ENCODE assay signal across 7 cellular contexts in the genomic region with DNA sequence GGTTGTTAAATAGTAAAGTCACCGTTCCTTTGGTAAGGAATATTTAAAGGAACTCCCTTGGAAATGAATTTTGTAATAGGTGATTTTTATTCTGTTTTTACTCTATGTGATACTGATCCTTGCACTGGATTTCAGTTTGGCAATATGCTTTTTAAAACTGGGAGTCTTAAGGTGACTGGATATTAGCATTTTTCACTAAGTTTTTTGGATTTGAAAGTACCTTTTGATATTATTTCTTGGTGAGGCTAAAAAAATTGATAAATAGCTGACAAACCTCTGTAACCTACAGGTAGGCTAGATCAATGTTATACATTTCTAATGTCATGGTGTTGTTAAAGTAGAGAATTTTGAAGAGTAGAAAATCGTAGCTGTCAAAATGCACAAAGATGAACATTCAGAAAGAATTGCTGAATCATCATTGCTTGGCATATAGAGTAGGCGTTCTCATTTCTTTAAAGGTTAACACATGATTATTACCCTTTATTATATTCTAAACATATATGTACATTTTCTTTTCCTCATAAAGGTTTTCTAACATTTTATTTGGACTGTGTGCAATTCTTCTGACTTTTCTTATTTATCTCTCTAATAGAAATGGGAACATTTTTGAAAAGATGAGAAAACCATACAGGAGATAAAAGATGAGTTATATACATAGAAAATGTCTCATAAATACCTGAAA. TPM values are rescaled to one million over a fixed set of nuclear protein-coding genes. Genes with fewer than 3 reads are reported as not detected.
DNase-seq lines count a peak whose midpoint lies in the region; TF ChIP-seq lines count a peak whose summit lies in the region.

No MANE protein-coding gene starts in this region.

- H3K79me2 ChIP-seq in fibroblast of lung (ENCODE audit: control insufficient read depth, insufficient read depth, low read length), result peaks cover 32% of the 10 kb centered on the region

- peak overlapping the region; percentile 59 for H3K4me2 ChIP-seq in fibroblast of lung (ENCODE audit: extremely low read depth, insufficient read depth, low read length)

- H3K4me3 ChIP-seq in HEK293 (ENCODE audit: low read depth, low read length) (no peak overlapping the region), fibroblast of lung (replicated peaks in 1 of 4; ENCODE audit: control extremely low read depth in 1 of 4, insufficient read depth in 1 of 4, low read depth in 3 of 4, low read length in 4 of 4) (peak overlapping the region in 3 of 4 experiments; percentile 68 to 99 (median 80)), skeletal muscle tissue (ENCODE audit: low read length in 3 of 3) (peak overlapping the region in 2 of 3 donors; percentile 5 to 96), foreskin fibroblast (ENCODE audit: low read depth in 1 of 2, low read length in 2 of 2) (no peak overlapping the region)

- in situ Hi-C loops in SK-MEL-5 (cut with HindIII; ENCODE audit: low pct_unique_long_range_greater_than_20kb, low sequenced_read_pairs), result no loop called here
- in situ Hi-C loops in G401 (cut with HindIII; ENCODE audit: low sequenced_read_pairs), result no loop called here

- peak; percentile 33 for DNase-seq in SK-MEL-5 (ENCODE audit: low read depth, low spot score)
- DNase-seq in fibroblast of lung (ENCODE audit: low read depth in 2 of 2), result peak in 1 of 2 donors; percentile 47
- no peak for DNase-seq in foreskin fibroblast
- DNase-seq in SIG-M5 (lab: John Stamatoyannopoulos, UW), result no peak
- no peak for DNase-seq in G401 (ENCODE audit: low spot score)

- H3K27ac ChIP-seq in HEK293 (ENCODE audit: extremely low read depth, low read depth, low read length) (no peak overlapping the region), fibroblast of lung (ENCODE audit: insufficient read depth, low read length) (peak overlapping the region; percentile 4), skeletal muscle tissue (ENCODE audit: low read depth, low read length) (peak overlapping the region; percentile 94)

- CTCF ChIA-PET in HEK293 (lab: Yijun Ruan, JAX), result interaction anchor here (0.7 to 1.2 kb wide), 3 partner anchors 23 to 883 kb away, joined by 3 to 4 read pairs (median 4); no protein-coding TSS in a partner anchor

- H3K9ac ChIP-seq in fibroblast of lung (ENCODE audit: insufficient read depth, low read length) (no peak overlapping the region), skeletal muscle tissue (ENCODE audit: low read depth in 1 of 3, low read length in 3 of 3) (peak overlapping the region in 2 of 3 donors; percentile 88 to 99)

- H3K36me3 ChIP-seq in HEK293 (ENCODE audit: control insufficient read depth in 2 of 2, insufficient read depth in 1 of 2, low read length in 2 of 2), result no peaks in the 10 kb centered on the region
- H3K36me3 ChIP-seq in fibroblast of lung (ENCODE audit: control insufficient read depth, insufficient read depth, low read length), result no peaks in the 10 kb centered on the region
- no peaks in the 10 kb centered on the region for H3K36me3 ChIP-seq in skeletal muscle tissue (ENCODE audit: control insufficient read depth in 3 of 3, insufficient read depth in 3 of 3, low read length in 3 of 3)

- POLR2A ChIA-PET in HEK293 (lab: Yijun Ruan, JAX), result interaction anchor here (0.7 to 5.7 kb wide), 9 partner anchors 8 to 320 kb away, joined by 3 to 137 read pairs (median 7); a partner anchor contains a TSS

- H3K27me3 ChIP-seq in fibroblast of lung (ENCODE audit: control insufficient read depth, insufficient read depth, low read length) (no peaks in the 10 kb centered on the region), skeletal muscle tissue (ENCODE audit: control insufficient read depth in 3 of 3, insufficient read depth in 3 of 3, low read length in 3 of 3) (no peaks in the 10 kb centered on the region)

- TF ChIP-seq CTCF in HEK293 (tag by site-specific recombination; IDR thresholded peaks at IDR 0.05) (no peak), fibroblast of lung (conservative IDR thresholded peaks at IDR 0.05 in 1 of 2, IDR thresholded peaks at IDR 0.05 in 1 of 2; ENCODE audit: low read depth in 1 of 2, low read length in 2 of 2) (no peak), foreskin fibroblast (IDR thresholded peaks at IDR 0.05; ENCODE audit: low read depth, low read length) (no peak)

- H2AFZ ChIP-seq in fibroblast of lung (ENCODE audit: low read length), result no peak overlapping the region

- no peaks in the 10 kb centered on the region for H4K20me1 ChIP-seq in fibroblast of lung (ENCODE audit: control insufficient read depth, extremely low read depth, insufficient read depth, low read length)

- H3K4me1 ChIP-seq in HEK293 (ENCODE audit: control insufficient read depth, insufficient read depth, low read length), result peaks cover 14% of the 10 kb centered on the region
- no peaks in the 10 kb centered on the region for H3K4me1 ChIP-seq in fibroblast of lung (ENCODE audit: control insufficient read depth, extremely low read depth, insufficient read depth, low read length)
- H3K4me1 ChIP-seq in skeletal muscle tissue (ENCODE audit: control insufficient read depth in 3 of 3, insufficient read depth in 3 of 3, low read length in 3 of 3), result peaks cover 0 to 13% (median 7%) of the 10 kb centered on the region in 3 donors

- no peaks in the 10 kb centered on the region for H3K9me3 ChIP-seq in HEK293 (ENCODE audit: control insufficient read depth, insufficient read depth, low read depth, low read length)
- H3K9me3 ChIP-seq in fibroblast of lung (ENCODE audit: control insufficient read depth, insufficient read depth, low read depth, low read length), result no peaks in the 10 kb centered on the region
- no peaks in the 10 kb centered on the region for H3K9me3 ChIP-seq in skeletal muscle tissue (ENCODE audit: control insufficient read depth in 3 of 3, low read length in 3 of 3)

TF ChIP-seq in HEK293, 187 proteins besides CTCF, POLR2A, EP300 and RAD21:
- TF ChIP-seq, protein P1, sequence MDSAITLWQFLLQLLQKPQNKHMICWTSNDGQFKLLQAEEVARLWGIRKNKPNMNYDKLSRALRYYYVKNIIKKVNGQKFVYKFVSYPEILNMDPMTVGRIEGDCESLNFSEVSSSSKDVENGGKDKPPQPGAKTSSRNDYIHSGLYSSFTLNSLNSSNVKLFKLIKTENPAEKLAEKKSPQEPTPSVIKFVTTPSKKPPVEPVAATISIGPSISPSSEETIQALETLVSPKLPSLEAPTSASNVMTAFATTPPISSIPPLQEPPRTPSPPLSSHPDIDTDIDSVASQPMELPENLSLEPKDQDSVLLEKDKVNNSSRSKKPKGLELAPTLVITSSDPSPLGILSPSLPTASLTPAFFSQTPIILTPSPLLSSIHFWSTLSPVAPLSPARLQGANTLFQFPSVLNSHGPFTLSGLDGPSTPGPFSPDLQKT (IDR thresholded peaks at IDR 0.05; ENCODE audit: borderline replicate concordance, low read depth, low read length), result no peak
- peak; percentile 18; the same call in 1 of the 2 replicates for TF ChIP-seq ZFP37 (tag by site-specific recombination; IDR thresholded peaks at IDR 0.05)

RNA-seq across cellular contexts. Expression of a gene that starts 1.5 kb away (rescaled TPM):
- total RNA-seq in SK-MEL-5 (2014; rRNA removed; shearing (Covaris generic)), result 10.2 and 14.3 TPM in 2 replicates
- polyA plus RNA-seq in SK-MEL-5 (2015; cell fraction: cytosol; rRNA removed), result 8.9 TPM in 2 replicates
- 15.3 and 17.4 TPM in 2 replicates for polyA plus RNA-seq in SK-MEL-5 (2015; cell fraction: nucleus; rRNA removed)
- 46.5 and 52.0 TPM in 2 replicates for total RNA-seq in fibroblast of lung
- 45.7 and 78.7 TPM in 2 replicates for polyA plus RNA-seq in fibroblast of lung
- 41.1 and 78.6 TPM in 2 replicates for polyA plus RNA-seq in fibroblast of lung (2012)
- polyA minus RNA-seq in fibroblast of lung (ENCODE audit: low replicate concordance), result 1.2 and 5.8 TPM in 2 replicates
- 53.8 TPM for total RNA-seq in skeletal muscle tissue
- 5.2 and 8.2 TPM in 2 replicates for total RNA-seq in G401 (2014; rRNA removed; shearing (Covaris generic))

RNA-seq across cellular contexts. Expression of a gene that starts 24.3 kb away (rescaled TPM):
- 96.3 and 100 TPM in 2 replicates for total RNA-seq in SK-MEL-5 (2014; rRNA removed; shearing (Covaris generic))
- polyA plus RNA-seq in SK-MEL-5 (2015; cell fraction: cytosol; rRNA removed), result 90.7 and 112 TPM in 2 replicates
- 571 and 723 TPM in 2 replicates for polyA plus RNA-seq in SK-MEL-5 (2015; cell fraction: nucleus; rRNA removed)
- 77.3 and 99.4 TPM in 2 replicates for total RNA-seq in fibroblast of lung
- 102 TPM in 2 replicates for polyA plus RNA-seq in fibroblast of lung
- polyA plus RNA-seq in fibroblast of lung (2012), result 75.3 and 81.3 TPM in 2 replicates
- polyA minus RNA-seq in fibroblast of lung (ENCODE audit: low replicate concordance), result 22.8 and 61.8 TPM in 2 replicates
- total RNA-seq in skeletal muscle tissue, result 124 TPM
- total RNA-seq in G401 (2014; rRNA removed; shearing (Covaris generic)), result 249 and 260 TPM in 2 replicates

RNA-seq across cellular contexts. Expression of a gene that starts 42.6 kb away (rescaled TPM):
- not detected in 2 replicates for total RNA-seq in SK-MEL-5 (2014; rRNA removed; shearing (Covaris generic))
- not detected in 2 replicates for polyA plus RNA-seq in SK-MEL-5 (2015; cell fraction: cytosol; rRNA removed)
- polyA plus RNA-seq in SK-MEL-5 (2015; cell fraction: nucleus; rRNA removed), result not detected in 2 replicates
- total RNA-seq in fibroblast of lung (0.50 and 0.77 TPM in 2 replicates), skeletal muscle tissue (1.6 TPM)
- 0.35 and 0.56 TPM in 2 replicates for polyA plus RNA-seq in fibroblast of lung
- 0.30 and 0.51 TPM in 2 replicates for polyA plus RNA-seq in fibroblast of lung (2012)
- not detected in 2 replicates for polyA minus RNA-seq in fibroblast of lung (ENCODE audit: low replicate concordance)
- not detected in 2 replicates for total RNA-seq in G401 (2014; rRNA removed; shearing (Covaris generic))

Comparison
In these comparisons a context has a peak if more than half of its experiments do, and no peak if none do; other contexts are left out.
1. H3K4me3 ChIP-seq: peak in fibroblast of lung (3 of 4) and skeletal muscle tissue (2 of 3); none in HEK293 (single experiment) and foreskin fibroblast (0 of 2).